26 cellular contexts compared by ENCODE assay signal in genomic region chr17:77133087-77133633, GRCh38. TPM values are rescaled to one million over a fixed set of nuclear protein-coding genes. Genes with fewer than 3 reads are reported as not detected.
DNase-seq lines count a peak whose midpoint lies in the region; ATAC-seq, FAIRE-seq and TF ChIP-seq lines count a peak whose summit lies in the region.
"Had no signal": no experiment of that assay in that cellular context is flagged by ENCODE, and none has a peak within 500 bp of the region (broad histone marks: within the 10 kb centered on the region; RNA-seq: fewer than 3 reads in every experiment).

No MANE protein-coding gene starts in this region.

- H3K36me3 ChIP-seq in adrenal gland (replicated peaks in 1 of 2) (no peaks in the 10 kb centered on the region), keratinocyte (ENCODE audit: control insufficient read depth in 2 of 2, extremely low read depth in 1 of 2, insufficient read depth in 2 of 2, low read length in 2 of 2) (no peaks in the 10 kb centered on the region), suprapubic skin (no peaks in the 10 kb centered on the region), mucosa of descending colon (ENCODE audit: low read depth) (no peaks in the 10 kb centered on the region), A673 (ENCODE audit: insufficient read depth, low read length, poor library complexity, severe bottlenecking) (no peaks in the 10 kb centered on the region)
- H3K36me3 ChIP-seq: ascending aorta, cardiac muscle cell, left lung had no signal

- no peaks in the 10 kb centered on the region for H3K9me1 ChIP-seq in keratinocyte (ENCODE audit: control insufficient read depth, extremely low read depth, insufficient read depth, low read length)

- H2AFZ ChIP-seq in keratinocyte (ENCODE audit: control insufficient read depth, low read length), result no peak overlapping the region

- 88% methylated on average over 15 of the region's 15 CpGs for WGBS in right cardiac atrium
- WGBS in adrenal gland, 4 donors, result 79 to 94% (median 91%) methylated on average over 9 to 15 of the region's 15 CpGs
- 92% methylated on average over 10 of the region's 15 CpGs for WGBS in suprapubic skin

- peaks cover 5% of the 10 kb centered on the region for H3K4me1 ChIP-seq in right cardiac atrium (ENCODE audit: control insufficient read depth, insufficient read depth, low read length)
- peaks cover 21 to 33% of the 10 kb centered on the region in 2 donors for H3K4me1 ChIP-seq in adrenal gland (replicated peaks in 1 of 2)
- peaks cover 39% of the 10 kb centered on the region for H3K4me1 ChIP-seq in keratinocyte (ENCODE audit: control insufficient read depth, extremely low read depth, insufficient read depth, low read length)
- peaks cover 52% of the 10 kb centered on the region for H3K4me1 ChIP-seq in suprapubic skin
- peaks cover 4% of the 10 kb centered on the region for H3K4me1 ChIP-seq in mucosa of descending colon (ENCODE audit: low read depth)
- H3K4me1 ChIP-seq in A673 (ENCODE audit: insufficient read depth, low read length, poor library complexity, severe bottlenecking), result no peaks in the 10 kb centered on the region

- H3K27ac ChIP-seq in right cardiac atrium (ENCODE audit: low read length) (peak overlapping the region; percentile 39), adrenal gland (peak overlapping the region in 4 of 5 donors; percentile 72 to 87 (median 84)), keratinocyte (ENCODE audit: control insufficient read depth, insufficient read depth, low read length) (peak overlapping the region; percentile 92), suprapubic skin (peak overlapping the region; percentile 61), A673 (ENCODE audit: low read depth, low read length, poor library complexity, severe bottlenecking) (no peak overlapping the region)
- H3K27ac ChIP-seq: ascending aorta; BLaER1 treated with 17β-estradiol and CSF1 and Interleukin-3, amounts not matched to agents 10 nM and 100 nM; cardiac muscle cell; KMS-11; left lung had no signal

- H3K9ac ChIP-seq in keratinocyte (ENCODE audit: control insufficient read depth, extremely low read depth, insufficient read depth, low read length), result peak overlapping the region; percentile 14
- H3K9ac ChIP-seq: BLaER1 treated with 17β-estradiol and CSF1 and Interleukin-3, amounts not matched to agents 10 nM and 100 nM; KMS-11 had no signal

- no peak for ATAC-seq in right cardiac atrium
- ATAC-seq in left cardiac atrium, result no peak
- ATAC-seq in mucosa of descending colon, result no peak
- ATAC-seq: left lung had no signal

- intact Hi-C loops in right cardiac atrium (cut with DNase I) (loop anchor here in 2 of 4 donors (5.0 kb wide), 2 partner anchors 36 to 41 kb away; no protein-coding TSS in a partner anchor), left cardiac atrium (cut with DNase I) (no loop called here), adrenal gland (cut with DNase I) (no loop called here), mucosa of descending colon (cut with DNase I, micrococcal nuclease) (no loop called here), A673 (cut with micrococcal nuclease; ENCODE audit: unreplicated experiment) (no loop called here)

- no peak for DNase-seq in right cardiac atrium
- DNase-seq in left cardiac atrium, result no peak
- peak in 1 of 7 donors; percentile 15 for DNase-seq in adrenal gland
- no peak for DNase-seq in keratinocyte (ENCODE audit: low read depth, low spot score)
- DNase-seq in suprapubic skin (ENCODE audit: low spot score in 2 of 2), result no peak
- no peak for DNase-seq in KBM-7
- DNase-seq in mucosa of descending colon, result no peak
- DNase-seq in A673 (ENCODE audit: low spot score), result no peak
- DNase-seq: activated CD4-positive, alpha-beta T cell treated with anti-CD3 and anti-CD28 coated beads, Interleukin-2, amount 10 ng/mL, durations not matched to agents 24 days and 14 days; activated CD8-positive, alpha-beta memory T cell treated with anti-CD3 and anti-CD28 coated beads for 24 hours; activated gamma-delta T cell; activated naive CD8-positive, alpha-beta T cell treated with anti-CD3 and anti-CD28 coated beads for 36 hours; endodermal cell; hypothalamus; left lung; NCI-H2029; NCI-H510A treated with DMSO at 0.1 percent for 48 hours; SHP77 treated with DMSO at 0.1 percent for 48 hours; stimulated activated CD4-positive, alpha-beta T cell treated with anti-CD3 and anti-CD28 coated beads, Interleukin-4, amount 100 ng/mL, for 4 hours had no signal

- H3K4me2 ChIP-seq in keratinocyte (ENCODE audit: control insufficient read depth, extremely low read depth, insufficient read depth, low read depth, low read length), result peak overlapping the region; percentile 79
- H3K4me2 ChIP-seq: KMS-11 had no signal

- TF ChIP-seq POLR2A in adrenal gland (IDR thresholded peaks at IDR 0.05) (no peak), suprapubic skin (IDR thresholded peaks at IDR 0.05) (no peak)

- CTCF ChIA-PET in A673 (lab: Charles Lee), result no interaction called here

- TF ChIP-seq EP300 in suprapubic skin (IDR thresholded peaks at IDR 0.05), result no peak

- dilution Hi-C loops in keratinocyte (cut with MboI; ENCODE audit: extremely low pct_ligation_motif_present, low sequenced_read_pairs), result no loop called here

- H3K9me3 ChIP-seq in right cardiac atrium (ENCODE audit: control insufficient read depth, low read length), result no peaks in the 10 kb centered on the region
- no peaks in the 10 kb centered on the region for H3K9me3 ChIP-seq in adrenal gland (replicated peaks in 1 of 3)
- peaks cover 8% of the 10 kb centered on the region for H3K9me3 ChIP-seq in keratinocyte (ENCODE audit: control insufficient read depth, low read depth, low read length)
- no peaks in the 10 kb centered on the region for H3K9me3 ChIP-seq in suprapubic skin
- no peaks in the 10 kb centered on the region for H3K9me3 ChIP-seq in mucosa of descending colon
- peaks cover 4% of the 10 kb centered on the region for H3K9me3 ChIP-seq in A673 (ENCODE audit: low read depth, low read length, poor library complexity, severe bottlenecking)
- H3K9me3 ChIP-seq: ascending aorta, esophagus muscularis mucosa had no signal

- H3K79me2 ChIP-seq in keratinocyte (ENCODE audit: control insufficient read depth, insufficient read depth, low read length), result no peaks in the 10 kb centered on the region

- POLR2A ChIA-PET in A673 (lab: Charles Lee; ENCODE audit: low non-redundant PET), result no interaction called here

- no peaks in the 10 kb centered on the region for H4K20me1 ChIP-seq in keratinocyte (ENCODE audit: control insufficient read depth, extremely low read depth, insufficient read depth, low read length)
- H4K20me1 ChIP-seq: BLaER1 treated with 17β-estradiol and CSF1 and Interleukin-3, amounts not matched to agents 10 nM and 100 nM had no signal

- in situ Hi-C loops in KBM-7 (cut with MboI; ENCODE audit: low pct_unique_long_range_greater_than_20kb, low sequenced_read_pairs), result no loop called here

- H3K27me3 ChIP-seq in right cardiac atrium (ENCODE audit: control insufficient read depth, insufficient read depth) (no peaks in the 10 kb centered on the region), adrenal gland (no peaks in the 10 kb centered on the region), keratinocyte (ENCODE audit: control insufficient read depth, extremely low read depth, insufficient read depth, low read length) (no peaks in the 10 kb centered on the region), suprapubic skin (no peaks in the 10 kb centered on the region), A673 (replicated peaks; ENCODE audit: insufficient read depth, low read depth, low read length, poor library complexity) (no peaks in the 10 kb centered on the region)
- H3K27me3 ChIP-seq: ascending aorta; BLaER1 treated with 17β-estradiol and CSF1 and Interleukin-3, amounts not matched to agents 10 nM and 100 nM; cardiac muscle cell; esophagus muscularis mucosa; foreskin keratinocyte; left lung had no signal

- H3K4me3 ChIP-seq in right cardiac atrium (ENCODE audit: low read length) (no peak overlapping the region), adrenal gland (peak overlapping the region in 1 of 4 donors; percentile 6), keratinocyte (ENCODE audit: control insufficient read depth in 2 of 3, extremely low read depth in 1 of 3, insufficient read depth in 2 of 3, low read depth in 1 of 3, low read length in 3 of 3) (no peak overlapping the region), suprapubic skin (no peak overlapping the region), mucosa of descending colon (no peak overlapping the region), A673 (ENCODE audit: low read depth, low read length, poor library complexity, severe bottlenecking) (no peak overlapping the region)
- H3K4me3 ChIP-seq: ascending aorta; BLaER1 treated with 17β-estradiol and CSF1 and Interleukin-3, amounts not matched to agents 10 nM and 100 nM; cardiac muscle cell; esophagus muscularis mucosa; left lung had no signal

- FAIRE-seq in keratinocyte (lab: Jason Lieb, UNC), result no peak
- FAIRE-seq: H54 had no signal

- no peak for TF ChIP-seq CTCF in adrenal gland (IDR thresholded peaks at IDR 0.05)
- no peak for TF ChIP-seq CTCF in keratinocyte (optimal IDR thresholded peaks at IDR 0.05 in 1 of 3, IDR thresholded peaks at IDR 0.05 in 1 of 3, conservative IDR thresholded peaks at IDR 0.05 in 1 of 3; ENCODE audit: extremely low read depth in 1 of 3, insufficient read depth in 2 of 3, low read length in 3 of 3)
- no peak for TF ChIP-seq CTCF in suprapubic skin (IDR thresholded peaks at IDR 0.05)
- no peak for TF ChIP-seq CTCF in mucosa of descending colon (IDR thresholded peaks at IDR 0.05)
- TF ChIP-seq CTCF in A673 (conservative IDR thresholded peaks at IDR 0.05; ENCODE audit: low read depth, low read length), result no peak

- BruUV-seq in A673 (replicated peaks; lab: Mats Ljungman, UMichigan), result no TSS peak

RNA-seq across cellular contexts. Expression of gene SEC14L1, which starts 7.6 kb away (rescaled TPM):
- total RNA-seq in right cardiac atrium (10 to 100 TPM; 47.2 to 58.4 (median 50.1) TPM), left cardiac atrium (10 to 100 TPM; 71.6 to 82.2 TPM), adrenal gland (100 to 1,000 TPM; 130 to 255 (median 199) TPM), suprapubic skin (10 to 100 TPM; 35.5 to 87.3 (median 51.6) TPM), mucosa of descending colon (10 to 100 TPM; 24.5 to 44.6 (median 44.0) TPM), A673 (2021) (78.6 and 82.8 TPM in 2 replicates)
- polyA plus RNA-seq in right cardiac atrium (39.6 TPM), adrenal gland (100 to 1,000 TPM in 2 of 3 donors, 10 to 100 TPM in 1; 61.8 to 125 (median 119) TPM), keratinocyte (20.1 to 44.6 TPM (median 35.6 TPM) in 3 replicates)
- polyA plus RNA-seq in keratinocyte (2011; ENCODE audit: low read depth), result 114 TPM
- polyA plus RNA-seq in keratinocyte (2011; cell fraction: cytosol; rRNA removed), result 38.6 and 56.2 TPM in 2 replicates
- 55.1 and 64.2 TPM in 2 replicates for polyA plus RNA-seq in keratinocyte (2011; cell fraction: nucleus; rRNA removed)
- polyA plus RNA-seq in keratinocyte (2012; ENCODE audit: low replicate concordance), result 40.0 and 57.5 TPM in 2 replicates
- 32.6 to 43.9 TPM (median 43.7 TPM) in 3 replicates for polyA minus RNA-seq in keratinocyte
- 58.9 TPM for polyA minus RNA-seq in keratinocyte (2011; cell fraction: cytosol; rRNA and poly(A)+ RNA removed)
- polyA minus RNA-seq in keratinocyte (2011; cell fraction: nucleus; rRNA and poly(A)+ RNA removed), result 34.9 and 68.3 TPM in 2 replicates
